24 cellular contexts compared by ENCODE assay signal in the genomic region with DNA sequence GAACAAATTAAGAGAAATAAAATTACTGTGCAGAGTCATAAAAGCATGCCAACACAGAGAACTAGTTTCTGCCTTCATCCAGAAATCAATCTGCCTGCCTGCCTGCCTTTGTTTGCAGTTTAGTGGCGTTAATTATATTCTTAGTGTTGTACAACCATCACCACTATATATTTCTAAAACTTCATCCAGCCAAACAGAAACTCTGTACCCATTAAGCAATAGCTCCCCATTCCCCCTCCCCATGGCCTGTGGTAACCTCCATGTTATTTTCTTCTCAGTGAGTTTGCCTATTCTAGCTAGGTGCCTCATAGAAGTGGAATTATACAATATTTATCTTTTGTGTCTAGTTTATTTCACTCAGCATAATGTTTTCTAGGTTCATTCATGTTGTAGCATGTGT.
"Had no signal": no experiment of that assay in that cellular context is flagged by ENCODE, and none has a peak within 500 bp of the region (broad histone marks: within the 10 kb centered on the region; RNA-seq: fewer than 3 reads in every experiment).

No MANE protein-coding gene starts in this region.

- H3K4me1 ChIP-seq: pancreas, psoas muscle, sigmoid colon, stomach, thyroid gland, tibial nerve, upper lobe of left lung, vagina had no signal

- DNase-seq: naive thymus-derived CD8-positive, alpha-beta T cell; nephron progenitor cell; nucleus accumbens; pancreas; psoas muscle; right cardiac atrium; right lobe of liver; sigmoid colon; small intestine; stimulated activated CD4-positive, alpha-beta T cell treated with anti-CD3 and anti-CD28 coated beads, Interleukin-15, amount 100 ng/mL, for 24 hours; stimulated activated CD4-positive, alpha-beta T cell treated with anti-CD3 and anti-CD28 coated beads, Interleukin-2, amount 100 ng/mL, for 24 hours; stimulated activated CD4-positive, alpha-beta T cell treated with anti-CD3 and anti-CD28 coated beads, Interleukin-2, amount 100 ng/mL, for 48 hours; stimulated activated CD4-positive, alpha-beta T cell treated with anti-CD3 and anti-CD28 coated beads, Interleukin-4, amount 100 ng/mL, for 24 hours; stimulated activated naive CD4-positive, alpha-beta T cell treated with Interleukin-2 at 50 U/mL for 16 hours; stomach; thyroid gland; trophoblast cell; upper lobe of left lung had no signal

- H3K36me3 ChIP-seq: neutrophil, pancreas, right lobe of liver, sigmoid colon, stomach, thoracic aorta, thyroid gland, tibial nerve, upper lobe of left lung, vagina had no signal

- H3K27me3 ChIP-seq: neutrophil, pancreas, right lobe of liver, sigmoid colon, thyroid gland, tibial nerve, upper lobe of left lung, vagina had no signal

- H3K9me3 ChIP-seq: neutrophil, pancreas, psoas muscle, right lobe of liver, sigmoid colon, stomach, thoracic aorta, thyroid gland, tibial nerve, upper lobe of left lung, vagina had no signal

- ATAC-seq: naive thymus-derived CD8-positive, alpha-beta T cell; pancreas; psoas muscle; stimulated activated effector memory CD8-positive, alpha-beta T cell treated with anti-CD3 and anti-CD28 coated beads, Interleukin-12 subunit alpha, Interleukin-12 subunit beta, amount 100 ng/mL, for 72 hours had no signal

- FAIRE-seq: pancreas, small intestine, urothelium cell line had no signal

- H3K4me3 ChIP-seq: pancreas, psoas muscle, right lobe of liver, sigmoid colon, stomach, thoracic aorta, thyroid gland, tibial nerve, upper lobe of left lung, vagina had no signal

- H3K27ac ChIP-seq: neutrophil, pancreas, psoas muscle, right lobe of liver, sigmoid colon, stomach, thoracic aorta, thyroid gland, tibial nerve, upper lobe of left lung, vagina had no signal
